17 cellular contexts compared by ENCODE assay signal in the genomic region with DNA sequence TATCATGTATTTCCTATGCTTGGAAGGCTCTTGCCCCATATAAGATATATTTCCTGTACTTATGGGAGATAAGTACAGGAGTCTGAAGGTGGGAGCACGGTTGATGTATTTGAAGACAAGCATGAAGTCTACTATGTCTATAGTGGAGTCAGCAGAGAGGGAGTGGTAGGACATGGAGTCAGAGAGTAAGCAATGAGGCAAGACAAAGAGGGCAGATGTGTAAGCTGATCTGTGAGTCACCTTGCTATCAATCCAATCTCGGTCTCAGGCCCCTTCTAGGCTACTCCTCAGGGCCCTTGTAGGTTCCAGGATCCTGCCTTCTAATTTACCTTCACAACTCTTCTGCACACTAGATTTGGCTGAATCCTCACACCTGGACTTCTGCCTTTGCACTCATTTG.
"Had no signal": no experiment of that assay in that cellular context is flagged by ENCODE, and none has a peak within 500 bp of the region (broad histone marks: within the 10 kb centered on the region; RNA-seq: fewer than 3 reads in every experiment).

No MANE protein-coding gene starts in this region.

- H3K36me3 ChIP-seq: adrenal gland, right lobe of liver, upper lobe of left lung, WERI-Rb-1 had no signal

- H3K27ac ChIP-seq: adrenal gland, epithelial cell of prostate, right lobe of liver, upper lobe of left lung, WERI-Rb-1 had no signal

- H3K27ac Mint-ChIP-seq: activated CD4-positive, alpha-beta T cell treated with anti-CD3 and anti-CD28 coated beads for 36 hours; activated CD8-positive, alpha-beta T cell treated with anti-CD3 and anti-CD28 coated beads for 36 hours; activated T-helper 1 cell treated with anti-CD3 and anti-CD28 coated beads, Interleukin-12 subunit alpha, Interleukin-12 subunit beta, Interleukin-2, Interleukin-4 antibody, amounts not matched to agents 30 ng/mL and 10 ng/mL and 1 ng/mL, durations not matched to agents 14 hours and 24 hours and 36 hours; natural killer cell; progenitor cell of endocrine pancreas; stimulated activated memory B cell treated with anti-CD40 and anti-IgM and Interleukin-4, amounts not matched to agents 10 μg/mL and 1 μg/mL and 100 μg/mL, for 72 hours; T-cell had no signal

- H3K27me3 ChIP-seq: adrenal gland, right lobe of liver, upper lobe of left lung had no signal

- ATAC-seq: activated CD4-positive, alpha-beta T cell treated with anti-CD3 and anti-CD28 coated beads for 36 hours; activated CD8-positive, alpha-beta T cell treated with anti-CD3 and anti-CD28 coated beads for 36 hours; right lobe of liver; stimulated activated memory B cell treated with anti-CD40 and anti-IgM and Interleukin-4, amounts not matched to agents 10 μg/mL and 1 μg/mL and 100 μg/mL, for 72 hours; T-cell had no signal

- H3K9me3 ChIP-seq: adrenal gland, right lobe of liver, upper lobe of left lung had no signal

- H3K4me3 Mint-ChIP-seq: activated CD4-positive, alpha-beta T cell treated with anti-CD3 and anti-CD28 coated beads for 36 hours; activated CD8-positive, alpha-beta T cell treated with anti-CD3 and anti-CD28 coated beads for 36 hours; activated T-helper 1 cell treated with anti-CD3 and anti-CD28 coated beads, Interleukin-12 subunit alpha, Interleukin-12 subunit beta, Interleukin-2, Interleukin-4 antibody, amounts not matched to agents 30 ng/mL and 10 ng/mL and 1 ng/mL, durations not matched to agents 14 hours and 24 hours and 36 hours; central memory CD8-positive, alpha-beta T cell; natural killer cell; stimulated activated memory B cell treated with anti-CD40 and anti-IgM and Interleukin-4, amounts not matched to agents 10 μg/mL and 1 μg/mL and 100 μg/mL, for 72 hours; T-cell had no signal

- H3K4me3 ChIP-seq: adrenal gland, right lobe of liver, upper lobe of left lung had no signal

- H3K27me3 Mint-ChIP-seq: activated CD8-positive, alpha-beta T cell treated with anti-CD3 and anti-CD28 coated beads for 36 hours; central memory CD8-positive, alpha-beta T cell; progenitor cell of endocrine pancreas; stimulated activated memory B cell treated with anti-CD40 and anti-IgM and Interleukin-4, amounts not matched to agents 10 μg/mL and 1 μg/mL and 100 μg/mL, for 72 hours had no signal

- H3K4me1 Mint-ChIP-seq: activated CD4-positive, alpha-beta T cell treated with anti-CD3 and anti-CD28 coated beads for 36 hours; central memory CD8-positive, alpha-beta T cell; natural killer cell; stimulated activated memory B cell treated with anti-CD40 and anti-IgM and Interleukin-4, amounts not matched to agents 10 μg/mL and 1 μg/mL and 100 μg/mL, for 72 hours; T-cell had no signal

- DNase-seq: activated CD4-positive, alpha-beta T cell treated with anti-CD3 and anti-CD28 coated beads for 36 hours; activated CD8-positive, alpha-beta T cell treated with anti-CD3 and anti-CD28 coated beads for 36 hours; activated naive CD4-positive, alpha-beta T cell treated with Interleukin-2 at 50 U/mL for 16 hours; adrenal gland; cortex of kidney; effector CD8-positive, alpha-beta T cell; natural killer cell; nucleus accumbens; right lobe of liver; T-cell; upper lobe of left lung; WERI-Rb-1 had no signal

- H3K4me1 ChIP-seq: adrenal gland, right lobe of liver, upper lobe of left lung had no signal
